In genomic region chr6:35665573-35665972, GRCh38 we compare ENCODE assay signal across 21 cellular contexts. TPM values are rescaled to one million over a fixed set of nuclear protein-coding genes. Genes with fewer than 3 reads are reported as not detected.
DNase-seq lines count a peak whose midpoint lies in the region; ATAC-seq and TF ChIP-seq lines count a peak whose summit lies in the region.
"Had no signal": no experiment of that assay in that cellular context is flagged by ENCODE, and none has a peak within 500 bp of the region (broad histone marks: within the 10 kb centered on the region; RNA-seq: fewer than 3 reads in every experiment).

No MANE protein-coding gene starts in this region.

- no peak overlapping the region for H3K27ac Mint-ChIP-seq in activated CD8-positive, alpha-beta T cell treated with anti-CD3 and anti-CD28 coated beads for 36 hours
- H3K27ac Mint-ChIP-seq in natural killer cell treated with Interleukin-12 subunit alpha and Interleukin-12 subunit beta and Interleukin-15 and Interleukin-18, amount 100 ng/mL, for 72 hours: no peak overlapping the region
- H3K27ac Mint-ChIP-seq: neural progenitor cell had no signal

- H3K9me3 ChIP-seq in upper lobe of left lung: no peaks in the 10 kb centered on the region
- H3K9me3 ChIP-seq: esophagus squamous epithelium had no signal

- peaks cover 41 to 74% (median 57%) of the 10 kb centered on the region in 4 donors for H3K4me1 ChIP-seq in upper lobe of left lung

- no peak for TF ChIP-seq POLR2A in upper lobe of left lung (IDR thresholded peaks at IDR 0.05)

- POLR2A ChIA-PET in activated CD8-positive, alpha-beta T cell treated with anti-CD3 and anti-CD28 coated beads for 36 hours (lab: Charles Lee): interaction anchor here (1.8 kb wide), 1 partner anchor 11 kb away, joined by 4 read pairs; no protein-coding TSS in a partner anchor

- no peaks in the 10 kb centered on the region for H3K27me3 Mint-ChIP-seq in activated CD8-positive, alpha-beta T cell treated with anti-CD3 and anti-CD28 coated beads for 36 hours
- no peaks in the 10 kb centered on the region for H3K27me3 Mint-ChIP-seq in natural killer cell treated with Interleukin-12 subunit alpha and Interleukin-12 subunit beta and Interleukin-15 and Interleukin-18, amount 100 ng/mL, for 72 hours

- no peak overlapping the region for H3K4me3 Mint-ChIP-seq in activated CD8-positive, alpha-beta T cell treated with anti-CD3 and anti-CD28 coated beads for 36 hours
- no peak overlapping the region for H3K4me3 Mint-ChIP-seq in natural killer cell treated with Interleukin-12 subunit alpha and Interleukin-12 subunit beta and Interleukin-15 and Interleukin-18, amount 100 ng/mL, for 72 hours
- H3K4me3 Mint-ChIP-seq: neural progenitor cell had no signal

- H3K27me3 ChIP-seq in upper lobe of left lung: no peaks in the 10 kb centered on the region
- H3K27me3 ChIP-seq: BLaER1 treated with 17β-estradiol and CSF1 and Interleukin-3, amounts not matched to agents 10 nM and 100 nM; esophagus squamous epithelium; neural progenitor cell had no signal

- no peaks in the 10 kb centered on the region for H3K9me3 Mint-ChIP-seq in activated CD8-positive, alpha-beta T cell treated with anti-CD3 and anti-CD28 coated beads for 36 hours
- no peaks in the 10 kb centered on the region for H3K9me3 Mint-ChIP-seq in natural killer cell treated with Interleukin-12 subunit alpha and Interleukin-12 subunit beta and Interleukin-15 and Interleukin-18, amount 100 ng/mL, for 72 hours
- H3K9me3 Mint-ChIP-seq: neural progenitor cell had no signal

- 85 to 92% methylated on average over 3 of the region's 3 CpGs for WGBS in upper lobe of left lung, 2 donors

- H3K4me3 ChIP-seq in upper lobe of left lung: no peak overlapping the region
- H3K4me3 ChIP-seq: BLaER1 treated with 17β-estradiol and CSF1 and Interleukin-3, amounts not matched to agents 10 nM and 100 nM; esophagus squamous epithelium; neural progenitor cell had no signal

- CTCF ChIA-PET in activated CD8-positive, alpha-beta T cell treated with anti-CD3 and anti-CD28 coated beads for 36 hours (lab: Charles Lee): no interaction called here

- H3K36me3 ChIP-seq in upper lobe of left lung: peaks cover 0 to 12% (median 1%) of the 10 kb centered on the region in 4 donors
- H3K36me3 ChIP-seq: neural progenitor cell had no signal

- H3K27ac ChIP-seq in upper lobe of left lung: no peak overlapping the region
- H3K27ac ChIP-seq: BLaER1 treated with 17β-estradiol and CSF1 and Interleukin-3, amounts not matched to agents 10 nM and 100 nM; esophagus squamous epithelium; KMS-11; neural progenitor cell had no signal

- peaks cover 27% of the 10 kb centered on the region for H3K4me1 Mint-ChIP-seq in activated CD8-positive, alpha-beta T cell treated with anti-CD3 and anti-CD28 coated beads for 36 hours (ENCODE audit: low read depth)
- H3K4me1 Mint-ChIP-seq in natural killer cell treated with Interleukin-12 subunit alpha and Interleukin-12 subunit beta and Interleukin-15 and Interleukin-18, amount 100 ng/mL, for 72 hours (ENCODE audit: low read depth in 2 of 2): peaks cover 13 to 20% of the 10 kb centered on the region in 2 donors

- H3K36me3 Mint-ChIP-seq in activated CD8-positive, alpha-beta T cell treated with anti-CD3 and anti-CD28 coated beads for 36 hours (ENCODE audit: low read depth): peaks cover 6% of the 10 kb centered on the region
- no peaks in the 10 kb centered on the region for H3K36me3 Mint-ChIP-seq in natural killer cell treated with Interleukin-12 subunit alpha and Interleukin-12 subunit beta and Interleukin-15 and Interleukin-18, amount 100 ng/mL, for 72 hours

- ATAC-seq in activated CD4-positive, CD25-positive, alpha-beta regulatory T cell treated with anti-CD3 and anti-CD28 coated beads, Interleukin-2, amount 50 U/mL, for 24 hours: peak; percentile 71 to 72
- ATAC-seq in GM19023 (IDR thresholded peaks at IDR 0.05; ENCODE audit: unreplicated experiment) (peak; percentile 47), upper lobe of left lung (ENCODE audit: low FRiP score in 2 of 2) (no peak)
- peak; percentile 67 for ATAC-seq in activated CD8-positive, alpha-beta T cell treated with anti-CD3 and anti-CD28 coated beads for 36 hours
- ATAC-seq in natural killer cell treated with Interleukin-12 subunit alpha and Interleukin-12 subunit beta and Interleukin-15 and Interleukin-18, amount 100 ng/mL, for 72 hours: peak; percentile 62 to 69

- no peak for TF ChIP-seq CTCF in activated CD8-positive, alpha-beta T cell treated with anti-CD3 and anti-CD28 coated beads for 36 hours (IDR thresholded peaks at IDR 0.05)
- no peak for TF ChIP-seq CTCF in upper lobe of left lung (IDR thresholded peaks at IDR 0.05)

- TF ChIP-seq EP300 in upper lobe of left lung (IDR thresholded peaks at IDR 0.05): no peak

- intact Hi-C loops in activated CD8-positive, alpha-beta T cell treated with anti-CD3 and anti-CD28 coated beads for 36 hours (cut with micrococcal nuclease): loop anchor here (5.0 kb wide), 2 partner anchors 62 to 63 kb away; no protein-coding TSS in a partner anchor

- DNase-seq in activated CD4-positive, CD25-positive, alpha-beta regulatory T cell (lab: John Stamatoyannopoulos, UW): no peak
- no peak for DNase-seq in activated CD8-positive, alpha-beta T cell treated with anti-CD3 and anti-CD28 coated beads for 36 hours
- no peak for DNase-seq in natural killer cell treated with Interleukin-12 subunit alpha and Interleukin-12 subunit beta and Interleukin-15 and Interleukin-18, amount 100 ng/mL, for 72 hours (ENCODE audit: low spot score)
- DNase-seq in upper lobe of left lung (no peak), MV-4-11 (lab: John Stamatoyannopoulos, UW) (no peak), cerebellum (ENCODE audit: low spot score) (no peak)
- DNase-seq: activated gamma-delta T cell, anterior cingulate cortex, caudate nucleus, esophagus squamous epithelium, glutamatergic neuron, midbrain, NCI-H1092 treated with DMSO at 0.1 percent for 48 hours, NCI-H2081, NCI-H446 treated with DMSO at 0.1 percent for 48 hours, SHP77 treated with DMSO at 0.1 percent for 48 hours had no signal

RNA-seq across cellular contexts. Expression of gene FKBP5, which starts 23.1 kb away (rescaled TPM):
- total RNA-seq in activated CD8-positive, alpha-beta T cell treated with anti-CD3 and anti-CD28 coated beads for 36 hours: 10 to 100 TPM; 90.6 to 93.4 TPM
- total RNA-seq in natural killer cell treated with Interleukin-12 subunit alpha and Interleukin-12 subunit beta and Interleukin-15 and Interleukin-18, amount 100 ng/mL, for 72 hours: 10 to 100 TPM; 14.1 to 32.5 TPM
- 100 to 1,000 TPM; 112 to 203 (median 143) TPM for total RNA-seq in upper lobe of left lung
- 4.6 TPM for total RNA-seq in cerebellum

Comparison
In these comparisons a context has a peak if more than half of its experiments do, and no peak if none do; other contexts are left out.
1. ATAC-seq: peak in activated CD4-positive, CD25-positive, alpha-beta regulatory T cell treated with anti-CD3 and anti-CD28 coated beads, Interleukin-2, amount 50 U/mL, for 24 hours (2 of 2), GM19023 (single experiment), activated CD8-positive, alpha-beta T cell treated with anti-CD3 and anti-CD28 coated beads for 36 hours (single experiment) and natural killer cell treated with Interleukin-12 subunit alpha and Interleukin-12 subunit beta and Interleukin-15 and Interleukin-18, amount 100 ng/mL, for 72 hours (2 of 2); none in upper lobe of left lung (0 of 2).